9 cellular contexts compared by ENCODE assay signal in genomic region chr6:33415831-33416230, GRCh38. TPM values are rescaled to one million over a fixed set of nuclear protein-coding genes. Genes with fewer than 3 reads are reported as not detected.
A peak's percentile ranks its signal among the peaks of the same experiment; 100 is the strongest.
DNase-seq lines count a peak whose midpoint lies in the region; ATAC-seq and TF ChIP-seq lines count a peak whose summit lies in the region.
"Had no signal": no experiment of that assay in that cellular context is flagged by ENCODE, and none has a peak within 500 bp of the region (broad histone marks: within the 10 kb centered on the region; RNA-seq: fewer than 3 reads in every experiment).

No MANE protein-coding gene starts in this region.

- H3K36me3 ChIP-seq in BJ (ENCODE audit: control insufficient read depth, insufficient read depth, low read length) = peaks cover 25% of the 10 kb centered on the region
- no peaks in the 10 kb centered on the region for H3K36me3 ChIP-seq in KMS-11 (ENCODE audit: insufficient read depth)
- peaks cover 5 to 45% (median 14%) of the 10 kb centered on the region in 3 experiments for H3K36me3 ChIP-seq in naive thymus-derived CD4-positive, alpha-beta T cell (ENCODE audit: control insufficient read depth in 2 of 3, insufficient read depth in 3 of 3, low read length in 3 of 3)

- no peak for ATAC-seq in naive thymus-derived CD4-positive, alpha-beta T cell
- no peak for ATAC-seq in HG03565 (IDR thresholded peaks at IDR 0.05; ENCODE audit: unreplicated experiment)
- no peak for ATAC-seq in HG03025 (IDR thresholded peaks at IDR 0.05; ENCODE audit: low FRiP score, unreplicated experiment)

- H3K4me3 ChIP-seq in BJ (ENCODE audit: low read depth, low read length) = peak overlapping the region; percentile 81
- no peak overlapping the region for H3K4me3 ChIP-seq in KMS-11 (IDR thresholded peaks at IDR 0.05; ENCODE audit: insufficient read depth, low read depth, low read length)
- no peak overlapping the region for H3K4me3 ChIP-seq in naive thymus-derived CD4-positive, alpha-beta T cell (ENCODE audit: low read length)

- no TSS peak for BruUV-seq in MCF 10A (replicated peaks; lab: Mats Ljungman, UMichigan)

- CTCF ChIA-PET in BJ (lab: Yijun Ruan, JAX) = interaction anchor here (1.0 to 1.6 kb wide), 3 partner anchors 10 to 166 kb away, joined by 3 to 4 read pairs (median 3); partner anchors contain the start of genes PFDN6 and WDR46
- CTCF ChIA-PET in MCF 10A (lab: Yijun Ruan, JAX) = no interaction called here
- CTCF ChIA-PET in naive thymus-derived CD4-positive, alpha-beta T cell (lab: Charles Lee) = no interaction called here

- H3K4me1 Mint-ChIP-seq in MCF 10A (ENCODE audit: insufficient read depth, unreplicated experiment) = peaks cover 36% of the 10 kb centered on the region
- peaks cover 47 to 86% (median 74%) of the 10 kb centered on the region in 7 donors for H3K4me1 Mint-ChIP-seq in naive thymus-derived CD4-positive, alpha-beta T cell

- no peaks in the 10 kb centered on the region for H4K20me1 ChIP-seq in KMS-11 (ENCODE audit: insufficient read depth)

- H3K27ac ChIP-seq in KMS-11 = no peak overlapping the region
- H3K27ac ChIP-seq in naive thymus-derived CD4-positive, alpha-beta T cell (ENCODE audit: low read depth, low read length) = peak overlapping the region; percentile 94

- DNase-seq in BJ (ENCODE audit: low read depth) (no peak), MCF 10A (ENCODE audit: unreplicated experiment) (no peak), germinal center (ENCODE audit: low spot score) (no peak)
- DNase-seq in naive thymus-derived CD4-positive, alpha-beta T cell = peak in 1 of 9 donors; percentile 22
- no peak for DNase-seq in activated CD4-positive, CD25-positive, alpha-beta regulatory T cell (lab: John Stamatoyannopoulos, UW)
- DNase-seq: NCI-H187 treated with DMSO at 0.1 percent for 48 hours had no signal

- H3K4me2 ChIP-seq in KMS-11 = peak overlapping the region; percentile 90

- no peak overlapping the region for H3K9ac ChIP-seq in KMS-11

- H3K27me3 ChIP-seq in BJ (ENCODE audit: control insufficient read depth, insufficient read depth, low read length) = no peaks in the 10 kb centered on the region
- H3K27me3 ChIP-seq in KMS-11 (ENCODE audit: insufficient read depth, low read depth) = no peaks in the 10 kb centered on the region
- no peaks in the 10 kb centered on the region for H3K27me3 ChIP-seq in naive thymus-derived CD4-positive, alpha-beta T cell (ENCODE audit: control insufficient read depth in 2 of 2, insufficient read depth in 2 of 2, low read length in 2 of 2)

- H2AFZ ChIP-seq in KMS-11 (ENCODE audit: low read depth) = no peak overlapping the region

- peak overlapping the region; percentile 94 for H3K4me3 Mint-ChIP-seq in MCF 10A (ENCODE audit: unreplicated experiment)
- H3K4me3 Mint-ChIP-seq in naive thymus-derived CD4-positive, alpha-beta T cell = peak overlapping the region; percentile 17 to 90 (median 57)

- TF ChIP-seq CTCF in BJ (IDR thresholded peaks at IDR 0.05; ENCODE audit: insufficient read depth, low read depth, low read length) = no peak
- no peak for TF ChIP-seq CTCF in KMS-11 (conservative IDR thresholded peaks at IDR 0.05; ENCODE audit: low read depth, low read length)
- no peak for TF ChIP-seq CTCF in MCF 10A (IDR thresholded peaks at IDR 0.05; ENCODE audit: unreplicated experiment)

- H3K4me1 ChIP-seq in KMS-11 (ENCODE audit: low read depth, poor library complexity, severe bottlenecking) = peaks cover 33% of the 10 kb centered on the region
- H3K4me1 ChIP-seq in naive thymus-derived CD4-positive, alpha-beta T cell (ENCODE audit: control insufficient read depth in 2 of 2, insufficient read depth in 2 of 2, low read length in 2 of 2) = peaks cover 47 to 62% of the 10 kb centered on the region in 2 donors

- peaks cover 41% of the 10 kb centered on the region for H3K36me3 Mint-ChIP-seq in MCF 10A (ENCODE audit: insufficient read depth, unreplicated experiment)
- peaks cover 3 to 26% (median 19%) of the 10 kb centered on the region in 5 donors for H3K36me3 Mint-ChIP-seq in naive thymus-derived CD4-positive, alpha-beta T cell

- H3K27me3 Mint-ChIP-seq in MCF 10A (ENCODE audit: insufficient read depth, unreplicated experiment) = no peaks in the 10 kb centered on the region
- no peaks in the 10 kb centered on the region for H3K27me3 Mint-ChIP-seq in naive thymus-derived CD4-positive, alpha-beta T cell

- intact Hi-C loops in MCF 10A (cut with micrococcal nuclease) = no loop called here
- intact Hi-C loops in naive thymus-derived CD4-positive, alpha-beta T cell (cut with micrococcal nuclease) = loop anchor here (10.0 kb wide), 4 partner anchors 299 to 1751 kb away; partner anchors contain the start of genes C6orf47 (in 1 of the 2), CSNK2B (in 1 of the 2), GPANK1 (in 1 of the 2) and GPSM3 (in 1 of the 2)

- peaks cover 21% of the 10 kb centered on the region for H3K79me2 ChIP-seq in KMS-11 (ENCODE audit: insufficient read depth, low read depth)

- no peaks in the 10 kb centered on the region for H3K9me3 ChIP-seq in naive thymus-derived CD4-positive, alpha-beta T cell (ENCODE audit: control insufficient read depth in 2 of 3, low read length in 3 of 3)

- POLR2A ChIA-PET in BJ (lab: Charles Lee) (no interaction called here), MCF 10A (lab: Yijun Ruan, JAX) (interaction anchor here (0.8 to 3.4 kb wide), 3 partner anchors 10 to 279 kb away, joined by 3 to 23 read pairs (median 19); partner anchors contain the start of gene ZBTB9)
- POLR2A ChIA-PET in naive thymus-derived CD4-positive, alpha-beta T cell (lab: Charles Lee) = interaction anchor here (0.7 to 4.3 kb wide), 7 partner anchors 9 to 168 kb away, joined by 3 to 61 read pairs (median 9); partner anchors contain the start of gene ZBTB9

- no peak overlapping the region for H3K27ac Mint-ChIP-seq in MCF 10A (ENCODE audit: low read depth, unreplicated experiment)
- H3K27ac Mint-ChIP-seq in naive thymus-derived CD4-positive, alpha-beta T cell = peak overlapping the region; percentile 30 to 100 (median 94)

- H3K9me3 Mint-ChIP-seq in MCF 10A (ENCODE audit: unreplicated experiment) = no peaks in the 10 kb centered on the region
- no peaks in the 10 kb centered on the region for H3K9me3 Mint-ChIP-seq in naive thymus-derived CD4-positive, alpha-beta T cell

RNA-seq across cellular contexts. Expression of gene CUTA, which starts 2.1 kb away (rescaled TPM):
- polyA plus RNA-seq in BJ (2011; rRNA removed) = 347 and 369 TPM in 2 replicates
- polyA minus RNA-seq in BJ (2011; rRNA and poly(A)+ RNA removed) = 109 and 127 TPM in 2 replicates
- total RNA-seq in MCF 10A (2022) = 212 and 231 TPM in 2 replicates
- 100 to 1,000 TPM; 148 to 235 (median 158) TPM for total RNA-seq in naive thymus-derived CD4-positive, alpha-beta T cell
- polyA plus RNA-seq in naive thymus-derived CD4-positive, alpha-beta T cell = 100 to 1,000 TPM; 389 to 466 TPM

RNA-seq across cellular contexts. Expression of gene SYNGAP1, which starts 4.0 kb away (rescaled TPM):
- polyA plus RNA-seq in BJ (2011; rRNA removed) = 4.2 and 5.7 TPM in 2 replicates
- 5.6 and 6.5 TPM in 2 replicates for polyA minus RNA-seq in BJ (2011; rRNA and poly(A)+ RNA removed)
- 6.7 and 9.9 TPM in 2 replicates for total RNA-seq in MCF 10A (2022)
- 10 to 100 TPM; 35.5 to 94.1 (median 57.9) TPM for total RNA-seq in naive thymus-derived CD4-positive, alpha-beta T cell
- polyA plus RNA-seq in naive thymus-derived CD4-positive, alpha-beta T cell = 1 to 10 TPM in 1 of 2 donors, under 1 TPM in 1; 0.48 to 2.3 TPM

RNA-seq across cellular contexts. Expression of gene PHF1, which starts 5.0 kb away (rescaled TPM):
- 37.8 and 54.6 TPM in 2 replicates for polyA plus RNA-seq in BJ (2011; rRNA removed)
- 24.4 and 25.0 TPM in 2 replicates for polyA minus RNA-seq in BJ (2011; rRNA and poly(A)+ RNA removed)
- 28.9 and 33.9 TPM in 2 replicates for total RNA-seq in MCF 10A (2022)
- 100 to 1,000 TPM in 4 of 5 experiments, 10 to 100 TPM in 1; 37.8 to 356 (median 235) TPM for total RNA-seq in naive thymus-derived CD4-positive, alpha-beta T cell
- polyA plus RNA-seq in naive thymus-derived CD4-positive, alpha-beta T cell = 10 to 100 TPM; 58.6 to 88.3 TPM

RNA-seq across cellular contexts. Expression of gene KIFC1, which starts 24.2 kb away (rescaled TPM):
- 24.2 and 32.4 TPM in 2 replicates for polyA plus RNA-seq in BJ (2011; rRNA removed)
- polyA minus RNA-seq in BJ (2011; rRNA and poly(A)+ RNA removed) = 20.8 and 29.6 TPM in 2 replicates
- 20.3 and 27.1 TPM in 2 replicates for total RNA-seq in MCF 10A (2022)
- 10 to 100 TPM in 1 of 5 experiments, 1 to 10 TPM in 3, under 1 TPM in 1; 0.65 to 87.9 (median 1.6) TPM for total RNA-seq in naive thymus-derived CD4-positive, alpha-beta T cell
- polyA plus RNA-seq in naive thymus-derived CD4-positive, alpha-beta T cell = under 1 TPM; 0.18 to 0.92 TPM

RNA-seq across cellular contexts. Expression of gene ZBTB9, which starts 38.5 kb away (rescaled TPM):
- polyA plus RNA-seq in BJ (2011; rRNA removed) = 4.4 and 5.7 TPM in 2 replicates
- 6.5 and 8.1 TPM in 2 replicates for polyA minus RNA-seq in BJ (2011; rRNA and poly(A)+ RNA removed)
- 7.5 and 8.3 TPM in 2 replicates for total RNA-seq in MCF 10A (2022)
- 10 to 100 TPM in 1 of 5 experiments, 1 to 10 TPM in 4; 3.3 to 14.0 (median 9.8) TPM for total RNA-seq in naive thymus-derived CD4-positive, alpha-beta T cell
- 10 to 100 TPM in 1 of 2 donors, 1 to 10 TPM in 1; 6.9 to 15.2 TPM for polyA plus RNA-seq in naive thymus-derived CD4-positive, alpha-beta T cell
